In genomic region chr6:25270559-25270958, GRCh38 we compare ENCODE assay signal across 1 cellular context.
TF ChIP-seq lines count a peak whose summit lies in the region.

No MANE protein-coding gene starts in this region.

TF ChIP-seq in HepG2, 621 proteins besides CTCF, POLR2A, EP300 and RAD21 (continued from another document and continues in another):
- TF ChIP-seq CEBPZ (IDR thresholded peaks at IDR 0.05; ENCODE audit: low read length) (no peak), ZSCAN29 (CRISPR knock-in tag; conservative IDR thresholded peaks at IDR 0.05) (no peak), ATF3 (CRISPR knock-in tag; IDR thresholded peaks at IDR 0.05) (no peak), FOXO4 (CRISPR knock-in tag; conservative IDR thresholded peaks at IDR 0.05) (no peak), SIX1 (CRISPR knock-in tag; IDR thresholded peaks at IDR 0.05; ENCODE audit: borderline replicate concordance) (peak; percentile 82; the same call in 1 of the 2 replicates), ZNF547 (CRISPR knock-in tag; IDR thresholded peaks at IDR 0.05) (no peak), PREB (CRISPR knock-in tag; IDR thresholded peaks at IDR 0.05) (no peak), KMT2A (CRISPR knock-in tag; IDR thresholded peaks at IDR 0.05) (no peak), ZNF512B (CRISPR knock-in tag; IDR thresholded peaks at IDR 0.05; ENCODE audit: borderline replicate concordance) (no peak), ZFP36L2 (CRISPR knock-in tag; IDR thresholded peaks at IDR 0.05) (no peak), ZFP37 (CRISPR knock-in tag; IDR thresholded peaks at IDR 0.05; ENCODE audit: borderline replicate concordance) (no peak), ISX (CRISPR knock-in tag; conservative IDR thresholded peaks at IDR 0.05) (no peak), ETV6 (CRISPR knock-in tag; conservative IDR thresholded peaks at IDR 0.05) (no peak), PRDM15 (CRISPR knock-in tag; IDR thresholded peaks at IDR 0.05) (no peak), THAP8 (CRISPR knock-in tag; IDR thresholded peaks at IDR 0.05; ENCODE audit: borderline replicate concordance) (no peak), HNRNPUL1 (IDR thresholded peaks at IDR 0.05; ENCODE audit: low read depth, low read length) (no peak), ZSCAN20 (CRISPR knock-in tag; IDR thresholded peaks at IDR 0.05; ENCODE audit: borderline replicate concordance) (no peak), KAT7 (CRISPR knock-in tag; IDR thresholded peaks at IDR 0.05; ENCODE audit: borderline replicate concordance) (no peak), ZNF737 (CRISPR knock-in tag; IDR thresholded peaks at IDR 0.05; ENCODE audit: borderline replicate concordance) (no peak), ZNF543 (CRISPR knock-in tag; IDR thresholded peaks at IDR 0.05) (no peak), TCF7L2 (IDR thresholded peaks at IDR 0.05; ENCODE audit: low read depth, low read length) (no peak), ZBTB3 (CRISPR knock-in tag; IDR thresholded peaks at IDR 0.05; ENCODE audit: borderline replicate concordance, low read depth) (no peak), HES4 (CRISPR knock-in tag; IDR thresholded peaks at IDR 0.05; ENCODE audit: borderline replicate concordance) (no peak), SMARCC2 (IDR thresholded peaks at IDR 0.05) (no peak), ZBTB40 (IDR thresholded peaks at IDR 0.05) (no peak), ZBTB40 (CRISPR knock-in tag; IDR thresholded peaks at IDR 0.05) (no peak), ZNF710 (CRISPR knock-in tag; IDR thresholded peaks at IDR 0.05; ENCODE audit: borderline replicate concordance) (no peak), ELF3 (CRISPR knock-in tag; IDR thresholded peaks at IDR 0.05) (peak; percentile 61; the same call in 1 of the 2 replicates), FOSL1 (CRISPR knock-in tag; IDR thresholded peaks at IDR 0.05; ENCODE audit: borderline replicate concordance) (no peak), MTF2 (CRISPR knock-in tag; IDR thresholded peaks at IDR 0.05; ENCODE audit: borderline replicate concordance) (no peak), ZNF556 (CRISPR knock-in tag; IDR thresholded peaks at IDR 0.05; ENCODE audit: borderline replicate concordance) (no peak), XRCC5 (optimal IDR thresholded peaks at IDR 0.05; ENCODE audit: low read length) (no peak)
